ENCODE assay signal across 8 cellular contexts in the genomic region with DNA sequence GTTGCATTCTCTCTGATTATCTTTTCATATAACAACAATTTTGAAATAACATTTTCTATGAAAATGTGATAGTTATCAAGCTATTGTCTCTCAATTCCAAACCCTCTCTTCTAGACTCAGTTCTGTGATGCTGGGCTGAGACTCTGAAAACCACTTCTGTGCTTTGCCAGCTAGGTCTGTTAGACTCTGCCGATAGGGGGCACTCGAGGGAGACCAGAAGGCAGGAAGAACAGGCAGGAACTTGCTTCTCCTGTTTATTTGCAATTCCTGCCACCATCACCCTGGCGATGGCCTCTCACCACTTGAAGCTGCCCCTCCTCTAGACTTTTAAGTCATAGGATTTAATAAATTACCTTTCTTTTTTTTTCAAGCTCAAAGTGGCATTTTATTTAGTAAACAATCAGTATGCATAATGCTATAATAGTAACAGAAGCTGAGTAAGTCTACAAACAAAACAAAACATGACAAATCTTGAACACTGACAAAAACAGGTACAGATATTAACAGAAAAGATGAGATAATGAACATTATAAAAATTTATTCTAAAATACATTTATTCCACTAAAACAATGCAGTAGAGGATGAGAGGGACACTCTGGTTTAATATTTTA. TPM values are rescaled to one million over a fixed set of nuclear protein-coding genes. Genes with fewer than 3 reads are reported as not detected.
A peak's percentile ranks its signal among the peaks of the same experiment; 100 is the strongest.
DNase-seq lines count a peak whose midpoint lies in the region; FAIRE-seq and TF ChIP-seq lines count a peak whose summit lies in the region.

No MANE protein-coding gene starts in this region.

- no peaks in the 10 kb centered on the region for H3K27me3 Mint-ChIP-seq in Calu3 (ENCODE audit: unreplicated experiment)

- intact Hi-C loops in Calu3 (cut with micrococcal nuclease; ENCODE audit: unreplicated experiment), result loop anchor here (5.0 to 10.0 kb wide), 3 partner anchors 67 to 189 kb away; no protein-coding TSS in a partner anchor
- intact Hi-C loops in posterior cingulate gyrus (cut with DNase I), result no loop called here
- intact Hi-C loops in vagina (cut with DNase I), result no loop called here

- no peak overlapping the region for H3K4me3 ChIP-seq in foreskin fibroblast (ENCODE audit: low read depth in 1 of 2, low read length in 2 of 2)
- no peak overlapping the region for H3K4me3 ChIP-seq in vagina

- CTCF ChIA-PET in Calu3 (lab: Charles Lee), result interaction anchor here (0.6 to 1.3 kb wide), 4 partner anchors 89 to 536 kb away, joined by 3 to 4 read pairs (median 4); no protein-coding TSS in a partner anchor

- no peaks in the 10 kb centered on the region for H3K36me3 Mint-ChIP-seq in Calu3 (ENCODE audit: insufficient read depth, unreplicated experiment)

- H3K27ac Mint-ChIP-seq in Calu3 (ENCODE audit: unreplicated experiment), result no peak overlapping the region

- DNase-seq in Calu3, result peak; percentile 84
- peak; percentile 63 for DNase-seq in GM20000 (ENCODE audit: low spot score)
- DNase-seq in HuH-7.5 (ENCODE audit: low spot score), result peak; percentile 73
- peak; percentile 46 for DNase-seq in RCC 7860 (ENCODE audit: low spot score)
- peak; percentile 19 for DNase-seq in activated T-helper 1 cell treated with Interleukin-2 at 50 U/mL for 16 hours (ENCODE audit: low read depth)
- peak in 1 of 2 donors; percentile 70 for DNase-seq in foreskin fibroblast
- DNase-seq in posterior cingulate gyrus, result peak in 6 of 10 donors; percentile 28 to 88 (median 55)
- no peak for DNase-seq in vagina (ENCODE audit: extremely low spot score in 2 of 2)

- no peaks in the 10 kb centered on the region for H3K9me3 Mint-ChIP-seq in Calu3 (ENCODE audit: low read depth, unreplicated experiment)

- H3K27ac ChIP-seq in vagina, result no peak overlapping the region

- H3K9me3 ChIP-seq in vagina, result no peaks in the 10 kb centered on the region

- peaks cover 14% of the 10 kb centered on the region for H3K4me1 ChIP-seq in vagina

- H3K27me3 ChIP-seq in vagina, result no peaks in the 10 kb centered on the region

- no peak for FAIRE-seq in RCC 7860 (lab: Jason Lieb, UNC)

- TF ChIP-seq POLR2A in vagina (IDR thresholded peaks at IDR 0.05), result no peak

- H3K4me1 Mint-ChIP-seq in Calu3 (ENCODE audit: low read depth, unreplicated experiment), result peaks cover 19% of the 10 kb centered on the region

- TF ChIP-seq CTCF in Calu3 (IDR thresholded peaks at IDR 0.05; ENCODE audit: unreplicated experiment) (peak; percentile 70), GM20000 (IDR thresholded peaks at IDR 0.05; ENCODE audit: extremely low read depth, missing control alignments) (peak; percentile 82), foreskin fibroblast (IDR thresholded peaks at IDR 0.05; ENCODE audit: low read depth, low read length) (peak; percentile 80), vagina (IDR thresholded peaks at IDR 0.05) (peak; percentile 7 to 31 (median 30))

- no TSS peak for BruUV-seq in Calu3 (replicated peaks; lab: Mats Ljungman, UMichigan)

- no peak overlapping the region for H3K4me3 Mint-ChIP-seq in Calu3 (ENCODE audit: low read depth, unreplicated experiment)

- H3K36me3 ChIP-seq in vagina, result no peaks in the 10 kb centered on the region

RNA-seq across cellular contexts. Expression of gene RASL11B, which starts 49.7 kb away (rescaled TPM):
- total RNA-seq in Calu3 (2022), result 0.42 and 0.64 TPM in 2 replicates
- total RNA-seq in vagina, result 9.3 TPM

Comparison
In these comparisons a context has a peak if more than half of its experiments do, and no peak if none do; other contexts are left out.
1. DNase-seq: peak in Calu3 (single experiment), GM20000 (single experiment), HuH-7.5 (single experiment), RCC 7860 (single experiment), activated T-helper 1 cell treated with Interleukin-2 at 50 U/mL for 16 hours (single experiment) and posterior cingulate gyrus (6 of 10); none in vagina (0 of 2).
2. CTCF ChIP-seq: peak in every context shown above with its lines; median percentile 82 in GM20000; 80 in foreskin fibroblast; 70 in Calu3; 30 in vagina.